ENCODE assay signal across 12 cellular contexts in the genomic region with DNA sequence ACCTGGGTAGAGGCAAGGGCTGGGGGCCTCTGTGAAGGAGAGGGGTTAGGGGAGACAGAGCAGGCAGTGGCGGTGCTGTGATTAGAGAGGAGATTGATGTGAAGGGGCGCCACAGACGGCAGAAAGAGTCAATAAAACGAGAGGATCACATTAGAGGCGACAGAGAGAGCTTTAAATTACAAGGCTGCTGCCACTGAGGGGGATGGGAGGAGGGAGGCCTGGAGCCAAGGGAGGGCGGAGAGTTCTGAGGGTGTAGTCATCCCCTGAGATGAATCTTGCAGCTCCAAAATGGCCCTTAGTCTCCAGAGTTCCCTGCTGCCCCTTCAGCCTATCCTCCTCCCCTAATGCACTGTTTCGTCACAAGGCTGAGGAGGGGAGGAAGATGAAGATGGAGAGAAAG. TPM values are rescaled to one million over a fixed set of nuclear protein-coding genes. Genes with fewer than 3 reads are reported as not detected.
A peak's percentile ranks its signal among the peaks of the same experiment; 100 is the strongest.
DNase-seq lines count a peak whose midpoint lies in the region; ATAC-seq and TF ChIP-seq lines count a peak whose summit lies in the region.
"Had no signal": no experiment of that assay in that cellular context is flagged by ENCODE, and none has a peak within 500 bp of the region (broad histone marks: within the 10 kb centered on the region; RNA-seq: fewer than 3 reads in every experiment).

No MANE protein-coding gene starts in this region.

- H3K4me1 ChIP-seq in right cardiac atrium (ENCODE audit: control insufficient read depth, insufficient read depth, low read length): no peaks in the 10 kb centered on the region
- peaks cover 0 to 10% (median 1%) of the 10 kb centered on the region in 6 donors for H3K4me1 ChIP-seq in spleen
- H3K4me1 ChIP-seq: uterus had no signal

- peak overlapping the region; percentile 83 for H3K4me3 Mint-ChIP-seq in WTC11
- H3K4me3 Mint-ChIP-seq: activated T-cell treated with anti-CD3 and anti-CD28 coated beads, Interleukin-2, amount 50 U/mL, for 4 hours; T-helper 1 cell treated with Interleukin-12 subunit alpha and Interleukin-12 subunit beta and Interleukin-4 antibody, amounts not matched to agents 30 μg/mL and 1 μg/mL, for 36 hours had no signal

- H3K4me3 ChIP-seq in right cardiac atrium (ENCODE audit: low read length) (no peak overlapping the region), spleen (no peak overlapping the region)
- H3K4me3 ChIP-seq: uterus had no signal

- H3K27ac ChIP-seq in right cardiac atrium (ENCODE audit: low read length): no peak overlapping the region
- peak overlapping the region in 1 of 8 donors; percentile 30 for H3K27ac ChIP-seq in spleen
- H3K27ac ChIP-seq: uterus had no signal

- no peak for TF ChIP-seq POLR2A in spleen (IDR thresholded peaks at IDR 0.05)

- POLR2A ChIA-PET in WTC11 (lab: Charles Lee): interaction anchor here (0.6 to 5.5 kb wide), 13 partner anchors 10 to 761 kb away, joined by 3 to 102 read pairs (median 14); a partner anchor contains a TSS

- no peaks in the 10 kb centered on the region for H3K9me3 ChIP-seq in right cardiac atrium (ENCODE audit: control insufficient read depth, low read length)
- no peaks in the 10 kb centered on the region for H3K9me3 ChIP-seq in spleen
- H3K9me3 ChIP-seq: uterus had no signal

- intact Hi-C loops in right cardiac atrium (cut with DNase I): no loop called here
- intact Hi-C loops in spleen (cut with DNase I; ENCODE audit: low total_unique reads): no loop called here

- no peaks in the 10 kb centered on the region for H3K27me3 ChIP-seq in right cardiac atrium (ENCODE audit: control insufficient read depth, insufficient read depth)
- H3K27me3 ChIP-seq in spleen (replicated peaks in 1 of 7): no peaks in the 10 kb centered on the region
- H3K27me3 ChIP-seq: uterus had no signal

- no peak for TF ChIP-seq CTCF in WTC11 (IDR thresholded peaks at IDR 0.05)
- no peak for TF ChIP-seq CTCF in spleen (IDR thresholded peaks at IDR 0.05 in 8 of 11, conservative IDR thresholded peaks at IDR 0.05 in 3 of 11)

- no peaks in the 10 kb centered on the region for H3K9me3 Mint-ChIP-seq in WTC11
- H3K9me3 Mint-ChIP-seq: activated T-cell treated with anti-CD3 and anti-CD28 coated beads, Interleukin-2, amount 50 U/mL, for 4 hours; T-helper 1 cell treated with Interleukin-12 subunit alpha and Interleukin-12 subunit beta and Interleukin-4 antibody, amounts not matched to agents 30 μg/mL and 1 μg/mL, for 36 hours had no signal

- H3K4me1 Mint-ChIP-seq in WTC11: peaks cover 57% of the 10 kb centered on the region

- H3K27me3 Mint-ChIP-seq in WTC11 (ENCODE audit: low read depth): no peaks in the 10 kb centered on the region

- peaks cover 28% of the 10 kb centered on the region for H3K36me3 Mint-ChIP-seq in WTC11

- peaks cover 0 to 12% (median 0%) of the 10 kb centered on the region in 6 donors for H3K36me3 ChIP-seq in spleen
- H3K36me3 ChIP-seq: uterus had no signal

- WGBS in right cardiac atrium: 32% methylated on average over 7 of the region's 7 CpGs
- WGBS in spleen, 5 donors: 55 to 82% (median 62%) methylated on average over 7 of the region's 7 CpGs

- DNase-seq in NCI-H510A (lab: John Stamatoyannopoulos, UW) (peak; percentile 19), NCI-H510A treated with DMSO at 0.1 percent for 48 hours (lab: John Stamatoyannopoulos, UW) (no peak), WTC11 (ENCODE audit: low spot score) (peak; percentile 58), right cardiac atrium (peak; percentile 51 to 85 (median 83)), spleen (peak; percentile 59), CD1c-positive myeloid dendritic cell (ENCODE audit: extremely low spot score) (no peak), kidney tubule cell (ENCODE audit: low spot score) (no peak)
- DNase-seq: activated T-cell treated with anti-CD3 and anti-CD28 coated beads, Interleukin-2, amount 50 U/mL, for 4 hours; NCI-H187 had no signal

- CTCF ChIA-PET in WTC11 (lab: Charles Lee): interaction anchor here (0.5 to 7.8 kb wide), 23 partner anchors 8 to 967 kb away, joined by 3 to 181 read pairs (median 6); a partner anchor contains a TSS

- H3K27ac Mint-ChIP-seq in WTC11: peak overlapping the region; percentile 100
- H3K27ac Mint-ChIP-seq: T-helper 1 cell treated with Interleukin-12 subunit alpha and Interleukin-12 subunit beta and Interleukin-4 antibody, amounts not matched to agents 30 μg/mL and 1 μg/mL, for 36 hours had no signal

- peak; percentile 6 for ATAC-seq in WTC11
- peak; percentile 69 to 85 for ATAC-seq in right cardiac atrium
- no peak for ATAC-seq in HG03460 (IDR thresholded peaks at IDR 0.05; ENCODE audit: unreplicated experiment)

TF ChIP-seq in WTC11, 78 proteins besides CTCF, POLR2A, EP300 and RAD21:
- TF ChIP-seq ZNF263 (CRISPR knock-in tag; IDR thresholded peaks at IDR 0.05; ENCODE audit: low read depth) (peak; percentile 94), NR1H2 (CRISPR knock-in tag; IDR thresholded peaks at IDR 0.05) (no peak), TP53 (CRISPR knock-in tag; IDR thresholded peaks at IDR 0.05) (no peak), OVOL2 (CRISPR knock-in tag; IDR thresholded peaks at IDR 0.05; ENCODE audit: borderline replicate concordance) (no peak)
- TF ChIP-seq, protein P1, sequence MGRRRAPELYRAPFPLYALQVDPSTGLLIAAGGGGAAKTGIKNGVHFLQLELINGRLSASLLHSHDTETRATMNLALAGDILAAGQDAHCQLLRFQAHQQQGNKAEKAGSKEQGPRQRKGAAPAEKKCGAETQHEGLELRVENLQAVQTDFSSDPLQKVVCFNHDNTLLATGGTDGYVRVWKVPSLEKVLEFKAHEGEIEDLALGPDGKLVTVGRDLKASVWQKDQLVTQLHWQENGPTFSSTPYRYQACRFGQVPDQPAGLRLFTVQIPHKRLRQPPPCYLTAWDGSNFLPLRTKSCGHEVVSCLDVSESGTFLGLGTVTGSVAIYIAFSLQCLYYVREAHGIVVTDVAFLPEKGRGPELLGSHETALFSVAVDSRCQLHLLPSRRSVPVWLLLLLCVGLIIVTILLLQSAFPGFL (CRISPR knock-in tag; IDR thresholded peaks at IDR 0.05; ENCODE audit: borderline replicate concordance): no peak
- TF ChIP-seq, protein P2, sequence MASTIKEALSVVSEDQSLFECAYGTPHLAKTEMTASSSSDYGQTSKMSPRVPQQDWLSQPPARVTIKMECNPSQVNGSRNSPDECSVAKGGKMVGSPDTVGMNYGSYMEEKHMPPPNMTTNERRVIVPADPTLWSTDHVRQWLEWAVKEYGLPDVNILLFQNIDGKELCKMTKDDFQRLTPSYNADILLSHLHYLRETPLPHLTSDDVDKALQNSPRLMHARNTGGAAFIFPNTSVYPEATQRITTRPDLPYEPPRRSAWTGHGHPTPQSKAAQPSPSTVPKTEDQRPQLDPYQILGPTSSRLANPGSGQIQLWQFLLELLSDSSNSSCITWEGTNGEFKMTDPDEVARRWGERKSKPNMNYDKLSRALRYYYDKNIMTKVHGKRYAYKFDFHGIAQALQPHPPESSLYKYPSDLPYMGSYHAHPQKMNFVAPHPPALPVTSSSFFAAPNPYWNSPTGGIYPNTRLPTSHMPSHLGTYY (CRISPR knock-in tag; IDR thresholded peaks at IDR 0.05): 0 out of 2 replicates have a peak, but pooled peaks have one; percentile 65
- TF ChIP-seq, protein P3, sequence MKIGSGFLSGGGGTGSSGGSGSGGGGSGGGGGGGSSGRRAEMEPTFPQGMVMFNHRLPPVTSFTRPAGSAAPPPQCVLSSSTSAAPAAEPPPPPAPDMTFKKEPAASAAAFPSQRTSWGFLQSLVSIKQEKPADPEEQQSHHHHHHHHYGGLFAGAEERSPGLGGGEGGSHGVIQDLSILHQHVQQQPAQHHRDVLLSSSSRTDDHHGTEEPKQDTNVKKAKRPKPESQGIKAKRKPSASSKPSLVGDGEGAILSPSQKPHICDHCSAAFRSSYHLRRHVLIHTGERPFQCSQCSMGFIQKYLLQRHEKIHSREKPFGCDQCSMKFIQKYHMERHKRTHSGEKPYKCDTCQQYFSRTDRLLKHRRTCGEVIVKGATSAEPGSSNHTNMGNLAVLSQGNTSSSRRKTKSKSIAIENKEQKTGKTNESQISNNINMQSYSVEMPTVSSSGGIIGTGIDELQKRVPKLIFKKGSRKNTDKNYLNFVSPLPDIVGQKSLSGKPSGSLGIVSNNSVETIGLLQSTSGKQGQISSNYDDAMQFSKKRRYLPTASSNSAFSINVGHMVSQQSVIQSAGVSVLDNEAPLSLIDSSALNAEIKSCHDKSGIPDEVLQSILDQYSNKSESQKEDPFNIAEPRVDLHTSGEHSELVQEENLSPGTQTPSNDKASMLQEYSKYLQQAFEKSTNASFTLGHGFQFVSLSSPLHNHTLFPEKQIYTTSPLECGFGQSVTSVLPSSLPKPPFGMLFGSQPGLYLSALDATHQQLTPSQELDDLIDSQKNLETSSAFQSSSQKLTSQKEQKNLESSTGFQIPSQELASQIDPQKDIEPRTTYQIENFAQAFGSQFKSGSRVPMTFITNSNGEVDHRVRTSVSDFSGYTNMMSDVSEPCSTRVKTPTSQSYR (CRISPR knock-in tag; IDR thresholded peaks at IDR 0.05): peak; percentile 44; the same call in 1 of the 2 replicates
- TF ChIP-seq, protein P4, sequence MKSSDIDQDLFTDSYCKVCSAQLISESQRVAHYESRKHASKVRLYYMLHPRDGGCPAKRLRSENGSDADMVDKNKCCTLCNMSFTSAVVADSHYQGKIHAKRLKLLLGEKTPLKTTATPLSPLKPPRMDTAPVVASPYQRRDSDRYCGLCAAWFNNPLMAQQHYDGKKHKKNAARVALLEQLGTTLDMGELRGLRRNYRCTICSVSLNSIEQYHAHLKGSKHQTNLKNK (CRISPR knock-in tag; IDR thresholded peaks at IDR 0.05): no peak

RNA-seq across cellular contexts. Expression of a gene that starts 12.8 kb away (rescaled TPM):
- total RNA-seq in WTC11 (2021): 16.4 to 26.2 TPM (median 25.7 TPM) in 3 replicates
- 1 to 10 TPM in 1 of 4 donors, under 1 TPM in 3; 0.31 to 1.0 (median 0.87) TPM for total RNA-seq in right cardiac atrium
- polyA plus RNA-seq in right cardiac atrium: 0.50 TPM
- 1 to 10 TPM in 5 of 7 donors, under 1 TPM in 2; 0.42 to 2.9 (median 1.5) TPM for total RNA-seq in spleen
- under 1 TPM; 0.09 to 0.35 (median 0.11) TPM for polyA plus RNA-seq in spleen

RNA-seq across cellular contexts. Expression of a gene that starts 17.3 kb away (rescaled TPM):
- 20.0 to 26.2 TPM (median 25.4 TPM) in 3 replicates for total RNA-seq in WTC11 (2021)
- 10 to 100 TPM; 18.8 to 21.5 (median 20.9) TPM for total RNA-seq in right cardiac atrium
- 22.9 TPM for polyA plus RNA-seq in right cardiac atrium
- 10 to 100 TPM; 16.8 to 25.4 (median 18.6) TPM for total RNA-seq in spleen
- 10 to 100 TPM in 1 of 3 donors, 1 to 10 TPM in 2; 4.5 to 14.2 (median 8.9) TPM for polyA plus RNA-seq in spleen

RNA-seq across cellular contexts. Expression of a gene that starts 28.8 kb away (rescaled TPM):
- total RNA-seq in WTC11 (2021) (108 to 122 TPM (median 115 TPM) in 3 replicates), right cardiac atrium (10 to 100 TPM; 13.8 to 17.9 (median 15.4) TPM), spleen (100 to 1,000 TPM; 139 to 261 (median 193) TPM)
- polyA plus RNA-seq in right cardiac atrium (12.9 TPM), spleen (100 to 1,000 TPM; 126 to 267 (median 176) TPM)

RNA-seq across cellular contexts. Expression of a gene that starts 39.8 kb away (rescaled TPM):
- 50.1 to 62.0 TPM (median 60.0 TPM) in 3 replicates for total RNA-seq in WTC11 (2021)
- under 1 TPM; 0.11 to 0.38 (median 0.27) TPM for total RNA-seq in right cardiac atrium
- polyA plus RNA-seq in right cardiac atrium: 0.23 TPM
- 10 to 100 TPM in 2 of 7 donors, 1 to 10 TPM in 5; 1.2 to 17.3 (median 5.8) TPM for total RNA-seq in spleen
- polyA plus RNA-seq in spleen: under 1 TPM; 0.70 to 0.93 (median 0.93) TPM

Comparison
In these comparisons a context has a peak if more than half of its experiments do, and no peak if none do; other contexts are left out.
1. DNase-seq: peak in NCI-H510A (single experiment), WTC11 (single experiment), right cardiac atrium (3 of 3) and spleen (single experiment); none in NCI-H510A treated with DMSO at 0.1 percent for 48 hours (single experiment), CD1c-positive myeloid dendritic cell (single experiment) and kidney tubule cell (single experiment).